1 cellular context compared by ENCODE assay signal in the genomic region with DNA sequence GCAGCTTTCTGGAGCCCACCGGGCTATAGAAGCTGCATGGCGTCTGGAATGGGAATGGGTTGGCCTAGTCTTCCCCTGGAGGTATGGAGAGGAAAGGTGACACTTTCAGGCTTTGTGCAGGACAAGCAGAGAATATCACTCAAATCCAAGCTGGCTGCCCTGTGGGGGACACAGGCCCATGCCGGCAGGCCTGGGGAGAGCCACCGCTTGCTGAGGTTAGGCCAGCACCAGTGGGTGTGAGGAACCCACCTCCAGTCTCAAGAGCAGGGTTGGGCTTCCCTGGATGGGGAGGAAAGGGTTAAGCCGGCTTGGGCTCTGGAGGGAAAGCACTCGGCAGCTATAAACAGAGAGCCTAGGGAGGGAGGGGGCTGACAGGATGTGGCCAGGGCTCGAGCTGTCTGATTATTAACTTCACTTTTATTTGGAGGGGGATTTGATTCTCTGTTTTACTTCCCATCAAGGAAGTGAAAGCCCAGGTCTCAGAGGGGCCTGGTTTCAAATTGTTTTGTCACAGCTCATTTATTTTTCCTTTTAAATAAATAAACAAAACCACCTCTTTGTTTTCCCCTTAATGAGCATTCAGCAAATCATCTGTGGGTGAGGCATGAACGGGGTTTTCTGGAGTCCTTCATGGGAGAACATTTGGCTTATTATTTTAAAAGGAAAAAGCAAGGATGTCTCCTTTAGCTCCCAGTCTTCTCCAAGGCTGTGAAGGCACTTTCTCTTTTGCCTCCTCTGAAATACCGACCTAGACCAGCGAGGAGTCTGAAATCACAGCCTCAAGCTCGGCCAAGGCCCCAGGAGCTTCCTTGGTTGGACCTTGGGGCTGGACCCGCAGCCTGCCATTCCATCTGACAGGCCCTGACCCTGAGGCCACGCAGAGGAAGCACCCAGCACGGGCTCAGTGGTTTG.
TF ChIP-seq lines count a peak whose summit lies in the region.

No MANE protein-coding gene starts in this region.

TF ChIP-seq in WTC11, 78 proteins besides CTCF, POLR2A, EP300 and RAD21 (continued from another document):
- TF ChIP-seq, protein P1, sequence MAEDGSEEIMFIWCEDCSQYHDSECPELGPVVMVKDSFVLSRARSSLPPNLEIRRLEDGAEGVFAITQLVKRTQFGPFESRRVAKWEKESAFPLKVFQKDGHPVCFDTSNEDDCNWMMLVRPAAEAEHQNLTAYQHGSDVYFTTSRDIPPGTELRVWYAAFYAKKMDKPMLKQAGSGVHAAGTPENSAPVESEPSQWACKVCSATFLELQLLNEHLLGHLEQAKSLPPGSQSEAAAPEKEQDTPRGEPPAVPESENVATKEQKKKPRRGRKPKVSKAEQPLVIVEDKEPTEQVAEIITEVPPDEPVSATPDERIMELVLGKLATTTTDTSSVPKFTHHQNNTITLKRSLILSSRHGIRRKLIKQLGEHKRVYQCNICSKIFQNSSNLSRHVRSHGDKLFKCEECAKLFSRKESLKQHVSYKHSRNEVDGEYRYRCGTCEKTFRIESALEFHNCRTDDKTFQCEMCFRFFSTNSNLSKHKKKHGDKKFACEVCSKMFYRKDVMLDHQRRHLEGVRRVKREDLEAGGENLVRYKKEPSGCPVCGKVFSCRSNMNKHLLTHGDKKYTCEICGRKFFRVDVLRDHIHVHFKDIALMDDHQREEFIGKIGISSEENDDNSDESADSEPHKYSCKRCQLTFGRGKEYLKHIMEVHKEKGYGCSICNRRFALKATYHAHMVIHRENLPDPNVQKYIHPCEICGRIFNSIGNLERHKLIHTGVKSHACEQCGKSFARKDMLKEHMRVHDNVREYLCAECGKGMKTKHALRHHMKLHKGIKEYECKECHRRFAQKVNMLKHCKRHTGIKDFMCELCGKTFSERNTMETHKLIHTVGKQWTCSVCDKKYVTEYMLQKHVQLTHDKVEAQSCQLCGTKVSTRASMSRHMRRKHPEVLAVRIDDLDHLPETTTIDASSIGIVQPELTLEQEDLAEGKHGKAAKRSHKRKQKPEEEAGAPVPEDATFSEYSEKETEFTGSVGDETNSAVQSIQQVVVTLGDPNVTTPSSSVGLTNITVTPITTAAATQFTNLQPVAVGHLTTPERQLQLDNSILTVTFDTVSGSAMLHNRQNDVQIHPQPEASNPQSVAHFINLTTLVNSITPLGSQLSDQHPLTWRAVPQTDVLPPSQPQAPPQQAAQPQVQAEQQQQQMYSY (CRISPR knock-in tag; IDR thresholded peaks at IDR 0.05), result peak; percentile 83
- TF ChIP-seq OVOL2 (CRISPR knock-in tag; IDR thresholded peaks at IDR 0.05; ENCODE audit: borderline replicate concordance) (no peak), FOXK1 (CRISPR knock-in tag; IDR thresholded peaks at IDR 0.05) (peak; percentile 60), FOXP1 (CRISPR knock-in tag; IDR thresholded peaks at IDR 0.05; ENCODE audit: borderline replicate concordance) (peak; percentile 77; the same call in 1 of the 2 replicates)
- TF ChIP-seq, protein P2, sequence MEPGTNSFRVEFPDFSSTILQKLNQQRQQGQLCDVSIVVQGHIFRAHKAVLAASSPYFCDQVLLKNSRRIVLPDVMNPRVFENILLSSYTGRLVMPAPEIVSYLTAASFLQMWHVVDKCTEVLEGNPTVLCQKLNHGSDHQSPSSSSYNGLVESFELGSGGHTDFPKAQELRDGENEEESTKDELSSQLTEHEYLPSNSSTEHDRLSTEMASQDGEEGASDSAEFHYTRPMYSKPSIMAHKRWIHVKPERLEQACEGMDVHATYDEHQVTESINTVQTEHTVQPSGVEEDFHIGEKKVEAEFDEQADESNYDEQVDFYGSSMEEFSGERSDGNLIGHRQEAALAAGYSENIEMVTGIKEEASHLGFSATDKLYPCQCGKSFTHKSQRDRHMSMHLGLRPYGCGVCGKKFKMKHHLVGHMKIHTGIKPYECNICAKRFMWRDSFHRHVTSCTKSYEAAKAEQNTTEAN (CRISPR knock-in tag; IDR thresholded peaks at IDR 0.05), result 0 out of 2 replicates have a peak, but pooled peaks have one; percentile 50
TF ChIP-seq in WTC11: peak in this region for 8.
